ENCODE assay signal across 18 cellular contexts in the genomic region with DNA sequence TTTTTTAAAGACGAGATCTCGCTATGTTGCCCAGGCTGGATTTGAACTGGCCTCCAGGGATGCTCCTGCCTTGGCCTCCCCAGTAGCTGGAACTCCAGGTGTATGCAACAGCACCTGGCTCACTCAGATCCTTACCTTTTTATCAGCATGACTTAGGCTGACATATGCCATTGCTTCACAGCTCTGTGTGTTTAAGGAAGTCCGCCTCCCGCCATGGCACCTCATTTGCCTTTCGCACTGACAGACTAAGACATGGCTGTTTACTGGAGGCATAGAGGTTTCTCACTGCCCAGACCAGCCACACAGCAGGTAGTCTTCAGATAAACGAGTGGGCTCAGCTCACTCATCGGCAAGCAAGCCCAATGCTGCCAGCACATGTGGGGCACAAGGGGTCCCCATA.
DNase-seq lines count a peak whose midpoint lies in the region; ATAC-seq, FAIRE-seq and TF ChIP-seq lines count a peak whose summit lies in the region.
"Had no signal": no experiment of that assay in that cellular context is flagged by ENCODE, and none has a peak within 500 bp of the region (broad histone marks: within the 10 kb centered on the region; RNA-seq: fewer than 3 reads in every experiment).

No MANE protein-coding gene starts in this region.

- no peak overlapping the region for H3K9ac ChIP-seq in mammary epithelial cell (ENCODE audit: insufficient read depth, low read length)
- H3K9ac ChIP-seq: BLaER1, KMS-11 had no signal

- BruUV-seq in mammary epithelial cell (replicated peaks; lab: Mats Ljungman, UMichigan) = TSS peak; percentile 42

- peak overlapping the region; percentile 73 for H3K27ac ChIP-seq in mammary epithelial cell (ENCODE audit: insufficient read depth, low read depth, low read length)
- H3K27ac ChIP-seq in breast epithelium = no peak overlapping the region
- H3K27ac ChIP-seq in RWPE2 (ENCODE audit: poor library complexity, severe bottlenecking) = peak overlapping the region; percentile 48
- peak overlapping the region; percentile 29 for H3K27ac ChIP-seq in vagina
- no peak overlapping the region for H3K27ac ChIP-seq in pancreas
- H3K27ac ChIP-seq: BLaER1, KMS-11 had no signal

- no peaks in the 10 kb centered on the region for H3K27me3 ChIP-seq in mammary epithelial cell (ENCODE audit: insufficient read depth, low read length)
- no peaks in the 10 kb centered on the region for H3K27me3 ChIP-seq in breast epithelium
- no peaks in the 10 kb centered on the region for H3K27me3 ChIP-seq in RWPE2 (ENCODE audit: insufficient read depth, poor library complexity, severe bottlenecking)
- H3K27me3 ChIP-seq in vagina = no peaks in the 10 kb centered on the region
- H3K27me3 ChIP-seq in pancreas = no peaks in the 10 kb centered on the region
- H3K27me3 ChIP-seq: BLaER1 had no signal

- CTCF ChIA-PET in mammary epithelial cell (lab: Charles Lee; ENCODE audit: low non-redundant PET) = no interaction called here

- no peak for TF ChIP-seq POLR2A in breast epithelium (IDR thresholded peaks at IDR 0.05)
- TF ChIP-seq POLR2A in vagina (IDR thresholded peaks at IDR 0.05) = no peak

- DNase-seq in mammary epithelial cell (no peak), breast epithelium (ENCODE audit: low spot score in 2 of 2) (no peak), RWPE2 (ENCODE audit: low spot score) (no peak), islet precursor cell (peak; percentile 35), vagina (ENCODE audit: extremely low spot score in 2 of 2) (no peak), amniotic stem cell (lab: John Stamatoyannopoulos, UW) (no peak), pancreas (no peak)
- DNase-seq: CD8-positive, alpha-beta T cell; DMS79 treated with DMSO at 0.1 percent for 48 hours; NCI-H1436 treated with DMSO at 0.1 percent for 48 hours had no signal

- WGBS in mammary epithelial cell (ENCODE audit: low coverage, missing lambda C conversion rate) = 96% methylated on average over 5 of the region's 7 CpGs
- 74 to 79% methylated on average over 7 of the region's 7 CpGs for WGBS in pancreas, 2 donors

- ATAC-seq in RWPE2 (ENCODE audit: low read depth) = no peak
- ATAC-seq in GM18909 (IDR thresholded peaks at IDR 0.05; ENCODE audit: poor library complexity, unreplicated experiment) = no peak
- ATAC-seq in pancreas = no peak
- ATAC-seq: CD8-positive, alpha-beta T cell; Right ventricle myocardium inferior had no signal

- intact Hi-C loops in mammary epithelial cell (cut with micrococcal nuclease) = loop anchor here (5.0 kb wide), 1 partner anchor 293 kb away; no protein-coding TSS in a partner anchor
- intact Hi-C loops in breast epithelium (cut with DNase I; ENCODE audit: low total_unique reads) = no loop called here
- intact Hi-C loops in vagina (cut with DNase I) = no loop called here
- intact Hi-C loops in pancreas (cut with DNase I) = no loop called here

- TF ChIP-seq CTCF in mammary epithelial cell (conservative IDR thresholded peaks at IDR 0.05 in 1 of 2, IDR thresholded peaks at IDR 0.05 in 1 of 2; ENCODE audit: extremely low read depth in 1 of 2, insufficient read depth in 1 of 2, low read depth in 1 of 2, low read length in 2 of 2) = no peak
- TF ChIP-seq CTCF in breast epithelium (IDR thresholded peaks at IDR 0.05) = no peak
- TF ChIP-seq CTCF in RWPE2 (IDR thresholded peaks at IDR 0.05; ENCODE audit: poor library complexity, severe bottlenecking) = no peak
- no peak for TF ChIP-seq CTCF in vagina (IDR thresholded peaks at IDR 0.05)
- no peak for TF ChIP-seq CTCF in pancreas (IDR thresholded peaks at IDR 0.05)

- H3K9me3 ChIP-seq in mammary epithelial cell (replicated peaks; ENCODE audit: insufficient read depth, low read length) (no peaks in the 10 kb centered on the region), breast epithelium (no peaks in the 10 kb centered on the region), RWPE2 (ENCODE audit: severe bottlenecking) (no peaks in the 10 kb centered on the region), vagina (no peaks in the 10 kb centered on the region), pancreas (no peaks in the 10 kb centered on the region)
- H3K9me3 ChIP-seq: BLaER1 had no signal

- H3K4me1 ChIP-seq in mammary epithelial cell (ENCODE audit: insufficient read depth, low read length) = peaks cover 16% of the 10 kb centered on the region
- no peaks in the 10 kb centered on the region for H3K4me1 ChIP-seq in breast epithelium
- peaks cover 6% of the 10 kb centered on the region for H3K4me1 ChIP-seq in RWPE2 (ENCODE audit: insufficient read depth, poor library complexity, severe bottlenecking)
- peaks cover 7% of the 10 kb centered on the region for H3K4me1 ChIP-seq in vagina
- no peaks in the 10 kb centered on the region for H3K4me1 ChIP-seq in pancreas

- no peaks in the 10 kb centered on the region for H3K79me2 ChIP-seq in mammary epithelial cell (ENCODE audit: insufficient read depth, low read length)

- dilution Hi-C loops in mammary epithelial cell (cut with HindIII; ENCODE audit: low sequenced_read_pairs) = no loop called here

- H3K36me3 ChIP-seq in mammary epithelial cell (ENCODE audit: insufficient read depth, low read length) = peaks cover 7% of the 10 kb centered on the region
- H3K36me3 ChIP-seq in breast epithelium = no peaks in the 10 kb centered on the region
- peaks cover 14% of the 10 kb centered on the region; the same call in 1 of the 2 replicates for H3K36me3 ChIP-seq in RWPE2 (ENCODE audit: low read depth)
- no peaks in the 10 kb centered on the region for H3K36me3 ChIP-seq in vagina
- no peaks in the 10 kb centered on the region for H3K36me3 ChIP-seq in pancreas
- H3K36me3 ChIP-seq: BLaER1 had no signal

- no peak for FAIRE-seq in pancreas (lab: Jason Lieb, UNC)
- FAIRE-seq: A204.1, G401.6, GM18507 had no signal

- H4K20me1 ChIP-seq in mammary epithelial cell (ENCODE audit: insufficient read depth, low read length) = no peaks in the 10 kb centered on the region
- H4K20me1 ChIP-seq: BLaER1 had no signal

- in situ Hi-C loops in mammary epithelial cell (cut with MboI; ENCODE audit: low sequenced_read_pairs in 2 of 2) = no loop called here

- no peak overlapping the region for H2AFZ ChIP-seq in mammary epithelial cell (ENCODE audit: low read depth, low read length)
- H2AFZ ChIP-seq: GM23338 had no signal

- no peak overlapping the region for H3K4me2 ChIP-seq in mammary epithelial cell (ENCODE audit: insufficient read depth, low read depth, low read length)
- H3K4me2 ChIP-seq: BLaER1, GM23338, KMS-11 had no signal

- H3K4me3 ChIP-seq in mammary epithelial cell (replicated peaks in 1 of 3; ENCODE audit: insufficient read depth in 1 of 3, low read depth in 2 of 3, low read length in 3 of 3) (no peak overlapping the region), breast epithelium (no peak overlapping the region), RWPE2 (ENCODE audit: severe bottlenecking) (no peak overlapping the region), vagina (no peak overlapping the region), pancreas (no peak overlapping the region)
- H3K4me3 ChIP-seq: BLaER1, GM23338 had no signal

Comparison
In these comparisons a context has a peak if more than half of its experiments do, and no peak if none do; other contexts are left out.
1. H3K27ac ChIP-seq: peak in mammary epithelial cell (single experiment), RWPE2 (single experiment) and vagina (single experiment); none in breast epithelium (0 of 2) and pancreas (0 of 4).